1 cellular context compared by ENCODE assay signal in genomic region chr2:147525724-147526489, GRCh38.
TF ChIP-seq lines count a peak whose summit lies in the region.

No MANE protein-coding gene starts in this region.

TF ChIP-seq in GM23338, 12 proteins besides CTCF, POLR2A, EP300 and RAD21 (continued from another document):
- TF ChIP-seq ZNF462 (CRISPR knock-in tag; IDR thresholded peaks at IDR 0.05) (no peak), NANOG (IDR thresholded peaks at IDR 0.05; ENCODE audit: borderline replicate concordance) (no peak)
